Comparison of ENCODE assay signal across 9 cellular contexts in genomic region chr9:79573697-79573976, GRCh38. TPM values are rescaled to one million over a fixed set of nuclear protein-coding genes. Genes with fewer than 3 reads are reported as not detected.
DNase-seq lines count a peak whose midpoint lies in the region; ATAC-seq and TF ChIP-seq lines count a peak whose summit lies in the region.
"Had no signal": no experiment of that assay in that cellular context is flagged by ENCODE, and none has a peak within 500 bp of the region (broad histone marks: within the 10 kb centered on the region; RNA-seq: fewer than 3 reads in every experiment).

No MANE protein-coding gene starts in this region.

- peak; percentile 11 for DNase-seq in GM10266 (ENCODE audit: extremely low spot score)
- DNase-seq in fibroblast of lung (ENCODE audit: low read depth in 2 of 2), result peak in 1 of 2 donors; percentile 6
- no peak for DNase-seq in NOMO-1 (lab: John Stamatoyannopoulos, UW; ENCODE audit: unreplicated experiment in 2 of 2)
- no peak for DNase-seq in T-helper 9 cell
- no peak for DNase-seq in SIG-M5 (lab: John Stamatoyannopoulos, UW)

- peaks cover 28% of the 10 kb centered on the region for H3K4me1 ChIP-seq in OCI-LY1 (ENCODE audit: insufficient read depth, low read length, severe bottlenecking)
- H3K4me1 ChIP-seq in fibroblast of lung (ENCODE audit: control insufficient read depth, extremely low read depth, insufficient read depth, low read length), result peaks cover 3% of the 10 kb centered on the region
- peaks cover 11% of the 10 kb centered on the region for H3K4me1 ChIP-seq in rectal smooth muscle tissue (ENCODE audit: control insufficient read depth, insufficient read depth, low read length)

- H3F3A ChIP-seq in OCI-LY1 (ENCODE audit: insufficient read depth, low read length), result peaks cover 4% of the 10 kb centered on the region; the same call in 1 of the 2 replicates

- H3K4me2 ChIP-seq in OCI-LY1 (ENCODE audit: low read length), result peak overlapping the region; percentile 70
- peak overlapping the region; percentile 68 for H3K4me2 ChIP-seq in fibroblast of lung (ENCODE audit: extremely low read depth, insufficient read depth, low read length)

- no peaks in the 10 kb centered on the region for H3K9me2 ChIP-seq in OCI-LY1 (ENCODE audit: low read depth, low read length)

- TF ChIP-seq CTCF in GM10266 (IDR thresholded peaks at IDR 0.05; ENCODE audit: control insufficient read depth, insufficient read depth, low read depth, missing control alignments) (no peak), OCI-LY1 (IDR thresholded peaks at IDR 0.05; ENCODE audit: low read length) (no peak), fibroblast of lung (conservative IDR thresholded peaks at IDR 0.05 in 1 of 2, IDR thresholded peaks at IDR 0.05 in 1 of 2; ENCODE audit: low read depth in 1 of 2, low read length in 2 of 2) (no peak)

- ATAC-seq in HG03432 (IDR thresholded peaks at IDR 0.05; ENCODE audit: unreplicated experiment), result no peak

- H3K27ac ChIP-seq in OCI-LY1 (ENCODE audit: low read depth, low read length, poor library complexity, severe bottlenecking) (no peak overlapping the region), fibroblast of lung (ENCODE audit: insufficient read depth, low read length) (peak overlapping the region; percentile 86), rectal smooth muscle tissue (ENCODE audit: low read depth, low read length) (peak overlapping the region; percentile 86)
- H3K27ac ChIP-seq: SK-N-MC had no signal

- H2AFZ ChIP-seq in OCI-LY1 (ENCODE audit: low read length) (0 out of 2 replicates have a peak overlapping the region, but pooled peaks have one; percentile 28), fibroblast of lung (ENCODE audit: low read length) (peak overlapping the region; percentile 27)

- H3K9ac ChIP-seq in OCI-LY1 (ENCODE audit: low read length) (peak overlapping the region; percentile 69), fibroblast of lung (ENCODE audit: insufficient read depth, low read length) (peak overlapping the region; percentile 86), rectal smooth muscle tissue (ENCODE audit: low read length) (peak overlapping the region; percentile 62)

- H3K9me3 ChIP-seq in OCI-LY1 (ENCODE audit: low read length), result no peaks in the 10 kb centered on the region
- no peaks in the 10 kb centered on the region for H3K9me3 ChIP-seq in fibroblast of lung (ENCODE audit: control insufficient read depth, insufficient read depth, low read depth, low read length)

- H3K79me2 ChIP-seq in OCI-LY1 (ENCODE audit: insufficient read depth, low read length) (peaks cover 14% of the 10 kb centered on the region; the same call in 1 of the 2 replicates), fibroblast of lung (ENCODE audit: control insufficient read depth, insufficient read depth, low read length) (peaks cover 13% of the 10 kb centered on the region)

- H3K4me3 ChIP-seq in OCI-LY1 (ENCODE audit: low read depth, low read length, poor library complexity, severe bottlenecking) (peak overlapping the region; percentile 92), fibroblast of lung (replicated peaks in 1 of 4; ENCODE audit: control extremely low read depth in 1 of 4, insufficient read depth in 1 of 4, low read depth in 3 of 4, low read length in 4 of 4) (peak overlapping the region; percentile 65 to 77 (median 72)), rectal smooth muscle tissue (ENCODE audit: low read length) (peak overlapping the region; percentile 82)

- no peaks in the 10 kb centered on the region for H4K20me1 ChIP-seq in OCI-LY1 (ENCODE audit: insufficient read depth, low read length)
- no peaks in the 10 kb centered on the region for H4K20me1 ChIP-seq in fibroblast of lung (ENCODE audit: control insufficient read depth, extremely low read depth, insufficient read depth, low read length)

- peaks cover 12% of the 10 kb centered on the region; the same call in 1 of the 2 replicates for H3K36me3 ChIP-seq in OCI-LY1 (ENCODE audit: insufficient read depth, low read length)
- H3K36me3 ChIP-seq in fibroblast of lung (ENCODE audit: control insufficient read depth, insufficient read depth, low read length), result no peaks in the 10 kb centered on the region
- H3K36me3 ChIP-seq in rectal smooth muscle tissue (ENCODE audit: control insufficient read depth, insufficient read depth, low read length), result no peaks in the 10 kb centered on the region

- no peaks in the 10 kb centered on the region for H3K27me3 ChIP-seq in OCI-LY1 (ENCODE audit: insufficient read depth, low read length)
- H3K27me3 ChIP-seq in fibroblast of lung (ENCODE audit: control insufficient read depth, insufficient read depth, low read length), result no peaks in the 10 kb centered on the region
- H3K27me3 ChIP-seq in rectal smooth muscle tissue (ENCODE audit: control insufficient read depth, insufficient read depth, low read length), result no peaks in the 10 kb centered on the region

RNA-seq across cellular contexts. Expression of gene TLE4, which starts 1.9 kb away (rescaled TPM):
- total RNA-seq in fibroblast of lung, result 9.8 and 13.5 TPM in 2 replicates
- 27.5 and 35.0 TPM in 2 replicates for polyA plus RNA-seq in fibroblast of lung
- polyA plus RNA-seq in fibroblast of lung (2012), result 10.8 and 16.7 TPM in 2 replicates
- 25.5 and 43.3 TPM in 2 replicates for polyA minus RNA-seq in fibroblast of lung (ENCODE audit: low replicate concordance)
